Comparison of ENCODE assay signal across 32 cellular contexts in the genomic region with DNA sequence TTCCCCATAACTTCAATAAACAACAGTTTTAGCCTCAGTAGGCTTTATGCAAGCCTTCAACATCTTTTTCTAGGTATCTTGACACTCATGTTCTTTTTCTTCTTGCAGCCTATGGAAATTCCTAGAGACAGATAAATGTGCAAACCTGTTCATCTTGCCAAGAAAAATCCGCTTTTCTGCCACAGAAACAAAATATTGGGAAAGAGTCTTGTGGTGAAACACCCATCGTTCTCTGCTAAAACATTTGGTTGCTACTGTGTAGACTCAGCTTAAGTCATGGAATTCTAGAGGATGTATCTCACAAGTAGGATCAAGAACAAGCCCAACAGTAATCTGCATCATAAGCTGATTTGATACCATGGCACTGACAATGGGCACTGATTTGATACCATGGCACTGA.
"Had no signal": no experiment of that assay in that cellular context is flagged by ENCODE, and none has a peak within 500 bp of the region (broad histone marks: within the 10 kb centered on the region; RNA-seq: fewer than 3 reads in every experiment).

No MANE protein-coding gene starts in this region.

- H3K4me1 Mint-ChIP-seq: activated CD8-positive, alpha-beta memory T cell treated with anti-CD3 and anti-CD28 coated beads, Interleukin-2, amount 10 ng/mL, durations not matched to agents 7 days and 5 days had no signal

- H3K36me3 Mint-ChIP-seq: activated CD8-positive, alpha-beta memory T cell treated with anti-CD3 and anti-CD28 coated beads, Interleukin-2, amount 10 ng/mL, durations not matched to agents 7 days and 5 days; brain; natural killer cell treated with Interleukin-12 subunit alpha and Interleukin-12 subunit beta and Interleukin-15 and Interleukin-18, amount 100 ng/mL, for 72 hours had no signal

- H3K4me1 ChIP-seq: colonic mucosa, psoas muscle, upper lobe of right lung had no signal

- ATAC-seq: activated CD8-positive, alpha-beta memory T cell treated with anti-CD3 and anti-CD28 coated beads, Interleukin-2, amount 10 ng/mL, durations not matched to agents 7 days and 5 days; activated CD8-positive, alpha-beta T cell treated with anti-CD3 and anti-CD28 coated beads for 36 hours; activated naive CD8-positive, alpha-beta T cell treated with anti-CD3 and anti-CD28 coated beads, Interleukin-2, amount 50 U/mL, for 24 hours; effector memory CD8-positive, alpha-beta T cell; left lung; natural killer cell treated with Interleukin-12 subunit alpha and Interleukin-12 subunit beta and Interleukin-15 and Interleukin-18, amount 100 ng/mL, for 72 hours; pancreas; psoas muscle; upper lobe of right lung had no signal

- H3K9me3 ChIP-seq: colonic mucosa, esophagus muscularis mucosa, left lung, neutrophil, pancreas, psoas muscle, right atrium auricular region, thyroid gland, upper lobe of right lung had no signal

- H3K4me3 ChIP-seq: colonic mucosa, dorsolateral prefrontal cortex, esophagus muscularis mucosa, left lung, lung, pancreas, psoas muscle, right atrium auricular region, thyroid gland, upper lobe of right lung had no signal

- H3K27me3 Mint-ChIP-seq: activated CD4-positive, alpha-beta T cell treated with anti-CD3 and anti-CD28 coated beads, Interleukin-2, amount 10 ng/mL, durations not matched to agents 7 days and 5 days; activated CD8-positive, alpha-beta memory T cell treated with anti-CD3 and anti-CD28 coated beads, Interleukin-2, amount 10 ng/mL, durations not matched to agents 7 days and 5 days; activated CD8-positive, alpha-beta T cell treated with anti-CD3 and anti-CD28 coated beads for 36 hours; activated naive CD8-positive, alpha-beta T cell treated with anti-CD3 and anti-CD28 coated beads, Interleukin-2, amount 50 U/mL, for 24 hours; brain; central memory CD8-positive, alpha-beta T cell; effector memory CD8-positive, alpha-beta T cell; stimulated activated naive CD8-positive, alpha-beta T cell treated with anti-CD3 and anti-CD28 coated beads, Interleukin-15, Interleukin-2, amounts not matched to agents 100 ng/mL and 50 ng/mL, for 24 hours had no signal

- DNase-seq: activated CD4-positive, alpha-beta T cell treated with anti-CD3 and anti-CD28 coated beads, Interleukin-2, amount 10 ng/mL, durations not matched to agents 7 days and 5 days; activated CD4-positive, CD25-positive, alpha-beta regulatory T cell treated with anti-CD3 and anti-CD28 coated beads, Interleukin-2, amount 50 U/mL, for 72 hours; activated CD8-positive, alpha-beta memory T cell treated with anti-CD3 and anti-CD28 coated beads, Interleukin-2, amount 10 ng/mL, durations not matched to agents 7 days and 5 days; activated CD8-positive, alpha-beta T cell treated with anti-CD3 and anti-CD28 coated beads for 36 hours; activated effector memory CD4-positive, alpha-beta T cell treated with anti-CD3 and anti-CD28 coated beads, Interleukin-2, amount 50 U/mL, for 16 hours; activated naive CD4-positive, alpha-beta T cell treated with anti-CD3 and anti-CD28 coated beads, Interleukin-2, amount 50 U/mL, for 16 hours; activated naive CD8-positive, alpha-beta T cell treated with anti-CD3 and anti-CD28 coated beads, Interleukin-2, amount 50 U/mL, for 24 hours; activated T-cell treated with anti-CD3 and anti-CD28 coated beads for 4 hours; anterior cingulate cortex; colonic mucosa; dorsolateral prefrontal cortex; effector memory CD8-positive, alpha-beta T cell; hippocampal formation; kidney glomerular epithelial cell; left lung; midbrain; pancreas; psoas muscle; stimulated activated CD4-positive, alpha-beta T cell treated with anti-CD3 and anti-CD28 coated beads, Interleukin-4, amount 100 ng/mL, for 24 hours; substantia nigra; T-helper 2 cell; thyroid gland; upper lobe of right lung had no signal

- H3K4me3 Mint-ChIP-seq: activated CD4-positive, alpha-beta T cell treated with anti-CD3 and anti-CD28 coated beads, Interleukin-2, amount 10 ng/mL, durations not matched to agents 7 days and 5 days; activated CD8-positive, alpha-beta memory T cell treated with anti-CD3 and anti-CD28 coated beads, Interleukin-2, amount 10 ng/mL, durations not matched to agents 7 days and 5 days; activated CD8-positive, alpha-beta T cell treated with anti-CD3 and anti-CD28 coated beads for 36 hours; activated naive CD8-positive, alpha-beta T cell treated with anti-CD3 and anti-CD28 coated beads, Interleukin-2, amount 50 U/mL, for 24 hours; brain; central memory CD8-positive, alpha-beta T cell; effector memory CD8-positive, alpha-beta T cell; natural killer cell treated with Interleukin-12 subunit alpha and Interleukin-12 subunit beta and Interleukin-15 and Interleukin-18, amount 100 ng/mL, for 72 hours; stimulated activated naive CD8-positive, alpha-beta T cell treated with anti-CD3 and anti-CD28 coated beads, Interleukin-15, Interleukin-2, amounts not matched to agents 100 ng/mL and 50 ng/mL, for 24 hours had no signal

- H3K36me3 ChIP-seq: colonic mucosa, esophagus muscularis mucosa, left lung, neutrophil, pancreas, right atrium auricular region, thyroid gland, upper lobe of right lung had no signal

- H3K9me3 Mint-ChIP-seq: activated CD4-positive, alpha-beta T cell treated with anti-CD3 and anti-CD28 coated beads, Interleukin-2, amount 10 ng/mL, durations not matched to agents 7 days and 5 days; activated CD8-positive, alpha-beta T cell treated with anti-CD3 and anti-CD28 coated beads for 36 hours; activated naive CD8-positive, alpha-beta T cell treated with anti-CD3 and anti-CD28 coated beads, Interleukin-2, amount 50 U/mL, for 24 hours; brain; central memory CD8-positive, alpha-beta T cell; effector memory CD8-positive, alpha-beta T cell; natural killer cell treated with Interleukin-12 subunit alpha and Interleukin-12 subunit beta and Interleukin-15 and Interleukin-18, amount 100 ng/mL, for 72 hours; stimulated activated naive CD8-positive, alpha-beta T cell treated with anti-CD3 and anti-CD28 coated beads, Interleukin-15, Interleukin-2, amounts not matched to agents 100 ng/mL and 50 ng/mL, for 24 hours had no signal

- H3K27me3 ChIP-seq: colonic mucosa, dorsolateral prefrontal cortex, esophagus muscularis mucosa, left lung, neutrophil, pancreas, right atrium auricular region, thyroid gland, upper lobe of right lung had no signal

- H3K27ac Mint-ChIP-seq: activated CD4-positive, alpha-beta T cell treated with anti-CD3 and anti-CD28 coated beads, Interleukin-2, amount 10 ng/mL, durations not matched to agents 7 days and 5 days; activated CD8-positive, alpha-beta memory T cell treated with anti-CD3 and anti-CD28 coated beads, Interleukin-2, amount 10 ng/mL, durations not matched to agents 7 days and 5 days; activated CD8-positive, alpha-beta T cell treated with anti-CD3 and anti-CD28 coated beads for 36 hours; natural killer cell treated with Interleukin-12 subunit alpha and Interleukin-12 subunit beta and Interleukin-15 and Interleukin-18, amount 100 ng/mL, for 72 hours had no signal

- H3K27ac ChIP-seq: colonic mucosa, dorsolateral prefrontal cortex, esophagus muscularis mucosa, left lung, neutrophil, pancreas, psoas muscle, right atrium auricular region, thyroid gland, upper lobe of right lung, VCaP had no signal
